In the genomic region with DNA sequence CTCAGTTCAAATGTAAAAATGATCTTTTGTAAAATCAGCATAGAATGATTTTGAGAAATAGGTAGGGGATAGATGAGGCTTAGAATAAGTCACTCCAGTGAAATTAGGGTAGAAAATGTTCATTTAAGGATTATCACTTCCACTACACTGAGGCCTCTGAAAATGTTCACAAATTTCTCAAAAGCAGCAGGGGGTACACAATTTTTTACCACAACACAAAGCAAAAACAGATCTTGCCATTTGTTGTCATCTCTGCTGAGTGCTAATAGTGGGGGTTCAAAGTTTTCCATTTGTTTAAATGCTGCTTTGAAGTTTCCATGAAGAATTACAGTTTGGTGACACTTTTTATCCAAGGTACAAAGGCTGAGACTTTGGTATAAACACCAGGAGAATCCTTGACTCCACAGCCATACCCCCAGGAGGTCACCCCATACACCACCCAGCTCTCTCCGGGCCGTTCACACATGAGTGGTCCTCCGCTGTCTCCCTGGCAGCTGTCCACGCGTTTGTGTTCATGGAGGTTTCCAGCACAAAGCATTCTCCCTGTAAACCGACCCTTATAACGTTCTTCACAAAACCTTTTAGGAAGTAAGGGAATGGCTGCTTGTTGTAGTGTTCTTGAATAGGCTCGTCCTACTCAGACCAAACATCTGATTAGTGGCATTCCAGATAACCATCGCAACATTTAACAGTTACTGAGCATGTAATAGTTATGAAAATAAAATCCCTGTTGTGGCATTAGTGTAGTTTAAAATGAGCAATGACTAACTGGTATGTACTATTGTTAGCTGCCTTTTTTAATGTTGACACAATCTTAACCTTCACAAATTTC, we compare ENCODE assay signal across 8 cellular contexts.
DNase-seq lines count a peak whose midpoint lies in the region; ATAC-seq and TF ChIP-seq lines count a peak whose summit lies in the region.

No MANE protein-coding gene starts in this region.

- DNase-seq in foreskin fibroblast (peak; percentile 52 to 82), coronary artery (ENCODE audit: low spot score) (no peak), left lobe of liver (ENCODE audit: low spot score) (no peak), dermis blood vessel endothelial cell (no peak)

- H3K27ac ChIP-seq in 22Rv1: peak overlapping the region; percentile 96
- H3K27ac ChIP-seq in coronary artery: no peak overlapping the region

- ATAC-seq in GM21528 (IDR thresholded peaks at IDR 0.05; ENCODE audit: low FRiP score, unreplicated experiment): no peak
- no peak for ATAC-seq in left lobe of liver

- TF ChIP-seq CTCF in 22Rv1 (IDR thresholded peaks at IDR 0.05) (no peak), foreskin fibroblast (IDR thresholded peaks at IDR 0.05; ENCODE audit: low read depth, low read length) (no peak), coronary artery (IDR thresholded peaks at IDR 0.05) (no peak)

- TF ChIP-seq POLR2A in GM10847 (IDR thresholded peaks at IDR 0.05; ENCODE audit: extremely low read depth, insufficient read length) (peak; percentile 26), Raji (IDR thresholded peaks at IDR 0.05; ENCODE audit: insufficient read depth, low read depth, low read length) (peak; percentile 57; the same call in 1 of the 2 replicates)

- H3K4me3 ChIP-seq in foreskin fibroblast (ENCODE audit: low read depth in 1 of 2, low read length in 2 of 2): peak overlapping the region in 1 of 2 donors; percentile 69
- no peak overlapping the region for H3K4me3 ChIP-seq in coronary artery

Comparison
In these comparisons a context has a peak if more than half of its experiments do, and no peak if none do; other contexts are left out.
1. DNase-seq: peak in foreskin fibroblast (2 of 2); none in coronary artery (single experiment), left lobe of liver (single experiment) and dermis blood vessel endothelial cell (single experiment).